9 cellular contexts compared by ENCODE assay signal in the genomic region with DNA sequence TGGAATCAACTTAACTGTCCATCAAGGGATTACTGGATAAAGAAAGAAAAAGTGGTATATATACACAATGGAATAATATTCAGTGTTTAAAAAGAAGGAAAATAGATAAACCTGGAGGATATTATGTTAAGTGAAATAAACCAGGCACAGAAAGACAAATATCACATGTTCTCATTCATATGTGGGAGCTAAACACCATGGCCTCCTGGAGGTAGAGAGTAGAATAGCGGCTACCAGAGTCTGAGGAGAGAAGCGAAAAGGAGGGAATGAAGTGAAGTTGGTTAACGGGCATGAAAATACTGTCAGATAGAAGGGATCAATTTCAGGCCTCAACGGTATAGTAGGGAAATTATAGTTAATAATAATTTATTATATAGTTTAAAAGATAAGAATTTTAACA.
DNase-seq lines count a peak whose midpoint lies in the region; ATAC-seq and TF ChIP-seq lines count a peak whose summit lies in the region.
"Had no signal": no experiment of that assay in that cellular context is flagged by ENCODE, and none has a peak within 500 bp of the region (broad histone marks: within the 10 kb centered on the region; RNA-seq: fewer than 3 reads in every experiment).

No MANE protein-coding gene starts in this region.

- H3K36me3 Mint-ChIP-seq in CD14-positive monocyte: no peaks in the 10 kb centered on the region
- no peaks in the 10 kb centered on the region for H3K36me3 Mint-ChIP-seq in endodermal cell (ENCODE audit: low read depth)

- peaks cover 1 to 3% (median 2%) of the 10 kb centered on the region in 3 donors for H3K27me3 Mint-ChIP-seq in CD14-positive monocyte (ENCODE audit: low read depth in 3 of 3)
- peaks cover 14% of the 10 kb centered on the region for H3K27me3 Mint-ChIP-seq in endodermal cell (ENCODE audit: insufficient read depth)

- H3K9me3 Mint-ChIP-seq in CD14-positive monocyte (peaks cover 0 to 3% (median 0%) of the 10 kb centered on the region in 7 donors), endodermal cell (no peaks in the 10 kb centered on the region)
- H3K9me3 Mint-ChIP-seq: activated T-cell treated with anti-CD3 and anti-CD28 coated beads, Interleukin-2, amount 50 U/mL, for 4 hours had no signal

- ATAC-seq in GM19351 (IDR thresholded peaks at IDR 0.05; ENCODE audit: unreplicated experiment) (peak; percentile 86), HG03565 (IDR thresholded peaks at IDR 0.05; ENCODE audit: unreplicated experiment) (peak; percentile 78)

- intact Hi-C loops in CD14-positive monocyte (cut with micrococcal nuclease): no loop called here

- H3K4me1 Mint-ChIP-seq in CD14-positive monocyte (no peaks in the 10 kb centered on the region), endodermal cell (no peaks in the 10 kb centered on the region)

- H3K9me3 ChIP-seq in endodermal cell (ENCODE audit: control insufficient read depth, low read length): no peaks in the 10 kb centered on the region

- H3K4me3 ChIP-seq in endodermal cell (ENCODE audit: low read length): no peak overlapping the region

- DNase-seq in CD14-positive monocyte (ENCODE audit: low spot score) (no peak), endodermal cell (no peak), AG08396 (ENCODE audit: low spot score) (no peak), NCI-H187 (lab: John Stamatoyannopoulos, UW) (no peak), AG20443 (ENCODE audit: low spot score) (no peak)
- DNase-seq in stimulated activated CD4-positive, alpha-beta T cell treated with anti-CD3 and anti-CD28 coated beads, Interleukin-4, amount 100 ng/mL, for 1 hour: no peak
- DNase-seq: activated T-cell treated with anti-CD3 and anti-CD28 coated beads, Interleukin-2, amount 50 U/mL, for 4 hours had no signal

- no peaks in the 10 kb centered on the region for H3K27me3 ChIP-seq in endodermal cell (ENCODE audit: control insufficient read depth, insufficient read depth, low read length, poor library complexity, severe bottlenecking)

- no peaks in the 10 kb centered on the region for H3K4me1 ChIP-seq in endodermal cell (ENCODE audit: control insufficient read depth, insufficient read depth, low read length)

- H3K27ac ChIP-seq in endodermal cell (ENCODE audit: low read depth, low read length): no peak overlapping the region

- peak; percentile 53 for TF ChIP-seq CTCF in CD14-positive monocyte (IDR thresholded peaks at IDR 0.05)
- TF ChIP-seq CTCF in endodermal cell (conservative IDR thresholded peaks at IDR 0.05): peak; percentile 78

- no peak overlapping the region for H3K27ac Mint-ChIP-seq in CD14-positive monocyte
- H3K27ac Mint-ChIP-seq in endodermal cell: no peak overlapping the region

- H3K4me3 Mint-ChIP-seq in CD14-positive monocyte: no peak overlapping the region
- H3K4me3 Mint-ChIP-seq in endodermal cell: no peak overlapping the region
- H3K4me3 Mint-ChIP-seq: activated T-cell treated with anti-CD3 and anti-CD28 coated beads, Interleukin-2, amount 50 U/mL, for 4 hours had no signal

- WGBS in endodermal cell (ENCODE audit: insufficient coverage in 1 of 2, insufficient read length in 1 of 2), 2 experiments: 93 to 100% methylated on average over 1 to 3 of the region's 4 CpGs

- no peaks in the 10 kb centered on the region for H3K36me3 ChIP-seq in endodermal cell (ENCODE audit: control insufficient read depth, insufficient read depth, low read length)

- no peak overlapping the region for H3K9ac ChIP-seq in endodermal cell (ENCODE audit: extremely low read depth, low read length, poor library complexity, severe bottlenecking)
